1 cellular context compared by ENCODE assay signal in the genomic region with DNA sequence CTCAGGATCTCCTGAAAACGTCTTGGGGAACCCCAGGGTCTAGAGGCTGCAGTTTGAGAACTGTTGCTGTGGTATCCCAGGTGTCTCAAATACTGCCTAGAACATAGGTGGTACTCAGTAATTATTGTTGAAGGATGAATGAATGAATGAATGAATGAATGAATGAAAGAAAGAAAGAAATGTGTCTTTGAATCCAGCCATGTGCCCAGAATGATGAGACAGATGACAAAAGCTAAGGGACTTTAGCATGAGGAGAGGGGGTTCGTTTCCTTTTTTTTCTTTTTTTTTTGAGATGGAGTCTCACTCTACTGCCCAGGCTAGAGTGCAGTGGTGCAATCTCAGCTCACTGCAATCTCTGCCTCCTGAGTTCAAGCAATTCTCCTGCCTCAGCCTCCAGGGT.
A peak's percentile ranks its signal among the peaks of the same experiment; 100 is the strongest.
TF ChIP-seq lines count a peak whose summit lies in the region.

No MANE protein-coding gene starts in this region.

TF ChIP-seq in HEK293, 187 proteins besides CTCF, POLR2A, EP300 and RAD21 (continued from another document):
- TF ChIP-seq, protein P1, sequence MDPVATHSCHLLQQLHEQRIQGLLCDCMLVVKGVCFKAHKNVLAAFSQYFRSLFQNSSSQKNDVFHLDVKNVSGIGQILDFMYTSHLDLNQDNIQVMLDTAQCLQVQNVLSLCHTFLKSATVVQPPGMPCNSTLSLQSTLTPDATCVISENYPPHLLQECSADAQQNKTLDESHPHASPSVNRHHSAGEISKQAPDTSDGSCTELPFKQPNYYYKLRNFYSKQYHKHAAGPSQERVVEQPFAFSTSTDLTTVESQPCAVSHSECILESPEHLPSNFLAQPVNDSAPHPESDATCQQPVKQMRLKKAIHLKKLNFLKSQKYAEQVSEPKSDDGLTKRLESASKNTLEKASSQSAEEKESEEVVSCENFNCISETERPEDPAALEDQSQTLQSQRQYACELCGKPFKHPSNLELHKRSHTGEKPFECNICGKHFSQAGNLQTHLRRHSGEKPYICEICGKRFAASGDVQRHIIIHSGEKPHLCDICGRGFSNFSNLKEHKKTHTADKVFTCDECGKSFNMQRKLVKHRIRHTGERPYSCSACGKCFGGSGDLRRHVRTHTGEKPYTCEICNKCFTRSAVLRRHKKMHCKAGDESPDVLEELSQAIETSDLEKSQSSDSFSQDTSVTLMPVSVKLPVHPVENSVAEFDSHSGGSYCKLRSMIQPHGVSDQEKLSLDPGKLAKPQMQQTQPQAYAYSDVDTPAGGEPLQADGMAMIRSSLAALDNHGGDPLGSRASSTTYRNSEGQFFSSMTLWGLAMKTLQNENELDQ (tag by site-specific recombination; IDR thresholded peaks at IDR 0.05; ENCODE audit: low read depth), result no peak
- TF ChIP-seq ZNF366 (tag by site-specific recombination; conservative IDR thresholded peaks at IDR 0.05) (0 out of 2 replicates have a peak, but pooled peaks have one; percentile 26), ZNF2 (tag by site-specific recombination; IDR thresholded peaks at IDR 0.05) (no peak), ZNF24 (tag by site-specific recombination; IDR thresholded peaks at IDR 0.05) (peak; percentile 92), OVOL3 (tag by site-specific recombination; IDR thresholded peaks at IDR 0.05) (no peak), ZNF549 (tag by site-specific recombination; IDR thresholded peaks at IDR 0.05) (no peak), ZNF121 (tag by site-specific recombination; IDR thresholded peaks at IDR 0.05) (peak; percentile 60; the same call in 1 of the 2 replicates)
- TF ChIP-seq, protein P2, sequence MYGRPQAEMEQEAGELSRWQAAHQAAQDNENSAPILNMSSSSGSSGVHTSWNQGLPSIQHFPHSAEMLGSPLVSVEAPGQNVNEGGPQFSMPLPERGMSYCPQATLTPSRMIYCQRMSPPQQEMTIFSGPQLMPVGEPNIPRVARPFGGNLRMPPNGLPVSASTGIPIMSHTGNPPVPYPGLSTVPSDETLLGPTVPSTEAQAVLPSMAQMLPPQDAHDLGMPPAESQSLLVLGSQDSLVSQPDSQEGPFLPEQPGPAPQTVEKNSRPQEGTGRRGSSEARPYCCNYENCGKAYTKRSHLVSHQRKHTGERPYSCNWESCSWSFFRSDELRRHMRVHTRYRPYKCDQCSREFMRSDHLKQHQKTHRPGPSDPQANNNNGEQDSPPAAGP (tag by site-specific recombination; IDR thresholded peaks at IDR 0.05), result no peak
- TF ChIP-seq, protein P3, sequence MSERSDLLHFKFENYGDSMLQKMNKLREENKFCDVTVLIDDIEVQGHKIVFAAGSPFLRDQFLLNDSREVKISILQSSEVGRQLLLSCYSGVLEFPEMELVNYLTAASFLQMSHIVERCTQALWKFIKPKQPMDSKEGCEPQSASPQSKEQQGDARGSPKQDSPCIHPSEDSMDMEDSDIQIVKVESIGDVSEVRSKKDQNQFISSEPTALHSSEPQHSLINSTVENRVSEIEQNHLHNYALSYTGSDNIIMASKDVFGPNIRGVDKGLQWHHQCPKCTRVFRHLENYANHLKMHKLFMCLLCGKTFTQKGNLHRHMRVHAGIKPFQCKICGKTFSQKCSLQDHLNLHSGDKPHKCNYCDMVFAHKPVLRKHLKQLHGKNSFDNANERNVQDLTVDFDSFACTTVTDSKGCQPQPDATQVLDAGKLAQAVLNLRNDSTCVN (tag by site-specific recombination; optimal IDR thresholded peaks at IDR 0.05), result peak; percentile 13
- TF ChIP-seq, protein P4, sequence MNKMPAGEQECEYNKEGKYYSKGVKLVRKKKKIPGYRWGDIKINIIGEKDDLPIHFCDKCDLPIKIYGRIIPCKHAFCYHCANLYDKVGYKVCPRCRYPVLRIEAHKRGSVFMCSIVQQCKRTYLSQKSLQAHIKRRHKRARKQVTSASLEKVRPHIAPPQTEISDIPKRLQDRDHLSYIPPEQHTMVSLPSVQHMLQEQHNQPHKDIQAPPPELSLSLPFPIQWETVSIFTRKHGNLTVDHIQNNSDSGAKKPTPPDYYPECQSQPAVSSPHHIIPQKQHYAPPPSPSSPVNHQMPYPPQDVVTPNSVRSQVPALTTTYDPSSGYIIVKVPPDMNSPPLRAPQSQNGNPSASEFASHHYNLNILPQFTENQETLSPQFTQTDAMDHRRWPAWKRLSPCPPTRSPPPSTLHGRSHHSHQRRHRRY (tag by site-specific recombination; IDR thresholded peaks at IDR 0.05), result no peak
- TF ChIP-seq, protein P5, sequence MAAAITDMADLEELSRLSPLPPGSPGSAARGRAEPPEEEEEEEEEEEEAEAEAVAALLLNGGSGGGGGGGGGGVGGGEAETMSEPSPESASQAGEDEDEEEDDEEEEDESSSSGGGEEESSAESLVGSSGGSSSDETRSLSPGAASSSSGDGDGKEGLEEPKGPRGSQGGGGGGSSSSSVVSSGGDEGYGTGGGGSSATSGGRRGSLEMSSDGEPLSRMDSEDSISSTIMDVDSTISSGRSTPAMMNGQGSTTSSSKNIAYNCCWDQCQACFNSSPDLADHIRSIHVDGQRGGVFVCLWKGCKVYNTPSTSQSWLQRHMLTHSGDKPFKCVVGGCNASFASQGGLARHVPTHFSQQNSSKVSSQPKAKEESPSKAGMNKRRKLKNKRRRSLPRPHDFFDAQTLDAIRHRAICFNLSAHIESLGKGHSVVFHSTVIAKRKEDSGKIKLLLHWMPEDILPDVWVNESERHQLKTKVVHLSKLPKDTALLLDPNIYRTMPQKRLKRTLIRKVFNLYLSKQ (tag by site-specific recombination; IDR thresholded peaks at IDR 0.05; ENCODE audit: borderline replicate concordance), result no peak
